29 cellular contexts compared by ENCODE assay signal in genomic region chr2:74427551-74427950, GRCh38. TPM values are rescaled to one million over a fixed set of nuclear protein-coding genes. Genes with fewer than 3 reads are reported as not detected.
A peak's percentile ranks its signal among the peaks of the same experiment; 100 is the strongest.
DNase-seq lines count a peak whose midpoint lies in the region; ATAC-seq, FAIRE-seq and TF ChIP-seq lines count a peak whose summit lies in the region.
"Had no signal": no experiment of that assay in that cellular context is flagged by ENCODE, and none has a peak within 500 bp of the region (broad histone marks: within the 10 kb centered on the region; RNA-seq: fewer than 3 reads in every experiment).

No MANE protein-coding gene starts in this region.

- no peak for TF ChIP-seq RAD21 in HepG2 (CRISPR knock-in tag; IDR thresholded peaks at IDR 0.05)

- intact Hi-C loops in HepG2 (cut with micrococcal nuclease; ENCODE audit: unreplicated experiment), result no loop called here
- intact Hi-C loops in right lobe of liver (cut with DNase I), result no loop called here

- H3K9me3 ChIP-seq in HepG2 (ENCODE audit: low read length), result no peaks in the 10 kb centered on the region
- H3K9me3 ChIP-seq in right lobe of liver, result no peaks in the 10 kb centered on the region
- H3K9me3 ChIP-seq in RWPE2 (ENCODE audit: severe bottlenecking), result no peaks in the 10 kb centered on the region
- H3K9me3 ChIP-seq: esophagus muscularis mucosa, gastrocnemius medialis, neutrophil, thoracic aorta, vagina had no signal

- H4K20me1 ChIP-seq in HepG2 (ENCODE audit: insufficient read depth, low read length), result peaks cover 22% of the 10 kb centered on the region; the same call in 1 of the 2 replicates

- peaks cover 10% of the 10 kb centered on the region for H3K79me2 ChIP-seq in HepG2 (ENCODE audit: insufficient read depth, low read length)

- peaks cover 41 to 72% of the 10 kb centered on the region in 2 experiments for H3K36me3 ChIP-seq in HepG2 (replicated peaks in 1 of 2; ENCODE audit: control insufficient read depth in 1 of 2, insufficient read depth in 2 of 2, low read length in 2 of 2)
- H3K36me3 ChIP-seq in right lobe of liver, result peaks cover 0 to 59% (median 20%) of the 10 kb centered on the region in 4 donors
- H3K36me3 ChIP-seq in RWPE2 (ENCODE audit: low read depth), result peaks cover 87% of the 10 kb centered on the region
- H3K36me3 ChIP-seq: neutrophil had no signal

- no peak for TF ChIP-seq EP300 in HepG2 (IDR thresholded peaks at IDR 0.05; ENCODE audit: low read depth in 2 of 2, low read length in 2 of 2)
- no peak for TF ChIP-seq EP300 in HepG2 (CRISPR knock-in tag; IDR thresholded peaks at IDR 0.05; ENCODE audit: borderline replicate concordance)

- DNase-seq in HepG2 (ENCODE audit: low spot score) (no peak), right lobe of liver (no peak), RWPE2 (ENCODE audit: low spot score) (no peak), fibroblast of mammary gland (ENCODE audit: low read depth) (peak; percentile 31), DMS 273 (lab: John Stamatoyannopoulos, UW; ENCODE audit: unreplicated experiment) (no peak)
- no peak for DNase-seq in activated CD4-positive, CD25-positive, alpha-beta regulatory T cell treated with anti-CD3 and anti-CD28 coated beads, Interleukin-2, amount 50 U/mL, for 72 hours
- DNase-seq: activated CD4-positive, alpha-beta T cell treated with anti-CD3 and anti-CD28 coated beads, Interleukin-2, amount 10 ng/mL, durations not matched to agents 24 days and 14 days; activated naive CD4-positive, alpha-beta T cell; activated T-cell treated with anti-CD3 and anti-CD28 coated beads, Interleukin-2, amount 50 U/mL, for 4 hours; COR-L47; DMS79; effector CD8-positive, alpha-beta T cell; gastrocnemius medialis; GF-D8; Karpas-422; mesenchymal stem cell; NCI-H1436 treated with DMSO at 0.1 percent for 48 hours; NCI-H2107; NCI-H446; NCI-H82; RPMI8226 had no signal

- no peak overlapping the region for H3K4me2 ChIP-seq in HepG2 (ENCODE audit: low read depth, low read length)
- H3K4me2 ChIP-seq: hepatocyte had no signal

- POLR2A ChIA-PET in HepG2 (lab: Yijun Ruan, JAX), result interaction anchor here (0.9 to 9.5 kb wide), 4 partner anchors 12 to 55 kb away, joined by 3 to 272 read pairs (median 66); partner anchors contain the start of genes CCDC142, RTKN, TTC31 and WBP1

- H3K4me1 ChIP-seq in HepG2 (ENCODE audit: insufficient read depth, low read length) (peaks cover 91% of the 10 kb centered on the region), right lobe of liver (peaks cover 0 to 29% (median 15%) of the 10 kb centered on the region in 4 donors), RWPE2 (ENCODE audit: insufficient read depth, poor library complexity, severe bottlenecking) (peaks cover 26% of the 10 kb centered on the region)
- H3K4me1 ChIP-seq: gastrocnemius medialis, vagina had no signal

- H3K27ac ChIP-seq in HepG2 (ENCODE audit: extremely low read length, insufficient read depth, low read length) (no peak overlapping the region), right lobe of liver (no peak overlapping the region), RWPE2 (ENCODE audit: poor library complexity, severe bottlenecking) (peak overlapping the region; percentile 92)
- H3K27ac ChIP-seq: esophagus muscularis mucosa, gastrocnemius medialis, hepatocyte, neutrophil, thoracic aorta, vagina had no signal

- no peak overlapping the region for H3K4me3 ChIP-seq in HepG2 (replicated peaks in 1 of 3; ENCODE audit: insufficient read depth in 1 of 3, low read depth in 2 of 3, low read length in 3 of 3)
- H3K4me3 ChIP-seq in right lobe of liver, result no peak overlapping the region
- no peak overlapping the region for H3K4me3 ChIP-seq in RWPE2 (ENCODE audit: severe bottlenecking)
- no peak overlapping the region for H3K4me3 ChIP-seq in fibroblast of mammary gland (ENCODE audit: control insufficient read depth, low read depth, low read length)
- H3K4me3 ChIP-seq: esophagus muscularis mucosa, gastrocnemius medialis, hepatocyte, thoracic aorta, vagina had no signal

- TF ChIP-seq CTCF in HepG2 (CRISPR knock-in tag; IDR thresholded peaks at IDR 0.05) (no peak), right lobe of liver (IDR thresholded peaks at IDR 0.05) (no peak), RWPE2 (IDR thresholded peaks at IDR 0.05; ENCODE audit: poor library complexity, severe bottlenecking) (no peak), fibroblast of mammary gland (conservative IDR thresholded peaks at IDR 0.05; ENCODE audit: control insufficient read depth, insufficient read depth, low read depth, low read length) (no peak)

- no peak overlapping the region for H2AFZ ChIP-seq in HepG2 (ENCODE audit: low read length)
- H2AFZ ChIP-seq: hepatocyte had no signal

- no peak for FAIRE-seq in HepG2 (lab: Jason Lieb, UNC)

- H3K9ac ChIP-seq in HepG2 (ENCODE audit: insufficient read depth, low read depth, low read length), result no peak overlapping the region

- H3K27me3 ChIP-seq in HepG2 (ENCODE audit: control insufficient read depth in 1 of 2, insufficient read depth in 2 of 2, low read length in 2 of 2) (no peaks in the 10 kb centered on the region), right lobe of liver (no peaks in the 10 kb centered on the region), RWPE2 (ENCODE audit: insufficient read depth, poor library complexity, severe bottlenecking) (no peaks in the 10 kb centered on the region)
- H3K27me3 ChIP-seq: esophagus muscularis mucosa, hepatocyte, vagina had no signal

- no TSS peak for BruUV-seq in HepG2 (replicated peaks; lab: Mats Ljungman, UMichigan)

- in situ Hi-C loops in HepG2 (cut with HindIII; ENCODE audit: extremely low pct_ligation_motif_present, low pct_unique_long_range_greater_than_20kb), result no loop called here

- CTCF ChIA-PET in HepG2 (lab: Yijun Ruan, JAX; ENCODE audit: low intra/inter-chr PET ratio, low total read pairs), result no interaction called here

- no peak for ATAC-seq in HepG2
- no peak for ATAC-seq in right lobe of liver
- ATAC-seq in RWPE2 (ENCODE audit: low read depth), result no peak
- no peak for ATAC-seq in GM21528 (IDR thresholded peaks at IDR 0.05; ENCODE audit: low FRiP score, unreplicated experiment)
- ATAC-seq in HG03095 (IDR thresholded peaks at IDR 0.05; ENCODE audit: unreplicated experiment), result no peak
- ATAC-seq: activated T-cell treated with anti-CD3 and anti-CD28 coated beads, Interleukin-2, amount 50 U/mL, for 4 hours; gastrocnemius medialis; HCT116 had no signal

- 94% methylated on average over 3 of the region's 3 CpGs for WGBS in HepG2 (ENCODE audit: low lambda C conversion rate)
- 100% methylated on average over 1 of the region's 3 CpGs for WGBS in right lobe of liver (ENCODE audit: insufficient coverage, low coverage, low lambda C conversion rate, missing lambda C conversion rate)

- TF ChIP-seq POLR2A in HepG2 (IDR thresholded peaks at IDR 0.05; ENCODE audit: insufficient read depth in 1 of 2, low read depth in 2 of 2, low read length in 2 of 2) (0 out of 4 replicates have a peak, but pooled peaks of 1 of the 2 experiments have one; percentile 30), right lobe of liver (IDR thresholded peaks at IDR 0.05) (no peak)

RNA-seq across cellular contexts. Expression of gene WDR54, which starts 6.0 kb away (rescaled TPM):
- 1.3 and 2.0 TPM in 2 replicates for total RNA-seq in HepG2 (2016; rRNA removed; fragmentation: Illumina TruSeq; extraction: Trizol)
- total RNA-seq in HepG2 (2016; cell fraction: cytosol; rRNA removed; fragmentation: Illumina TruSeq; extraction: Trizol; ENCODE audit: low read depth), result 1.5 TPM in 2 replicates
- total RNA-seq in HepG2 (2016; cell fraction: insoluble cytoplasmic fraction; rRNA removed; fragmentation: Illumina TruSeq; extraction: Trizol), result 1.4 and 1.6 TPM in 2 replicates
- 1.1 and 1.4 TPM in 2 replicates for total RNA-seq in HepG2 (2016; cell fraction: membrane; rRNA removed; fragmentation: Illumina TruSeq; extraction: Trizol)
- 0.66 and 2.7 TPM in 2 replicates for total RNA-seq in HepG2 (2016; cell fraction: nucleus; rRNA removed; fragmentation: Illumina TruSeq; extraction: Trizol)
- polyA plus RNA-seq in HepG2 (2011; rRNA removed), result 12.4 and 17.3 TPM in 2 replicates
- 12.3 and 28.2 TPM in 2 replicates for polyA plus RNA-seq in HepG2 (2011; cell fraction: cytosol; rRNA removed)
- polyA plus RNA-seq in HepG2 (2011; cell fraction: nucleus; rRNA removed), result 15.9 and 19.2 TPM in 2 replicates
- 12.9 and 25.5 TPM in 2 replicates for polyA plus RNA-seq in HepG2 (2012)
- polyA plus RNA-seq in HepG2 (2016; cell fraction: cytosol; fragmentation: Illumina TruSeq; extraction: Trizol; ENCODE audit: low read depth), result 1.2 and 1.3 TPM in 2 replicates
- 1.2 TPM in 2 replicates for polyA plus RNA-seq in HepG2 (2016; cell fraction: insoluble cytoplasmic fraction; fragmentation: Illumina TruSeq; extraction: Trizol; ENCODE audit: low read depth)
- polyA plus RNA-seq in HepG2 (2016; cell fraction: membrane; fragmentation: Illumina TruSeq; extraction: Trizol; ENCODE audit: low read depth), result 0.55 and 1.1 TPM in 2 replicates
- 1.7 and 1.8 TPM in 2 replicates for polyA plus RNA-seq in HepG2 (2016; cell fraction: nucleus; fragmentation: Illumina TruSeq; extraction: Trizol; ENCODE audit: insufficient read depth, low read depth)
- polyA minus RNA-seq in HepG2 (2011; rRNA and poly(A)+ RNA removed; ENCODE audit: low replicate concordance), result 40.5 and 150 TPM in 2 replicates
- 4.6 and 10.5 TPM in 2 replicates for polyA minus RNA-seq in HepG2 (2011; cell fraction: cytosol; rRNA and poly(A)+ RNA removed)
- polyA minus RNA-seq in HepG2 (2011; cell fraction: nucleus; rRNA and poly(A)+ RNA removed), result 2.7 and 4.5 TPM in 2 replicates
- 1 to 10 TPM; 1.6 to 5.3 (median 2.2) TPM for total RNA-seq in right lobe of liver

RNA-seq across cellular contexts. Expression of gene C2orf81, which starts 6.1 kb away (rescaled TPM):
- 0.13 and 0.15 TPM in 2 replicates for total RNA-seq in HepG2 (2016; rRNA removed; fragmentation: Illumina TruSeq; extraction: Trizol)
- total RNA-seq in HepG2 (2016; cell fraction: cytosol; rRNA removed; fragmentation: Illumina TruSeq; extraction: Trizol; ENCODE audit: low read depth), result not detected in 2 replicates
- 0.09 TPM in 1 of 2 replicates, not detected in the other for total RNA-seq in HepG2 (2016; cell fraction: insoluble cytoplasmic fraction; rRNA removed; fragmentation: Illumina TruSeq; extraction: Trizol)
- total RNA-seq in HepG2 (2016; cell fraction: membrane; rRNA removed; fragmentation: Illumina TruSeq; extraction: Trizol), result not detected in 2 replicates
- 0.16 TPM in 1 of 2 replicates, not detected in the other for total RNA-seq in HepG2 (2016; cell fraction: nucleus; rRNA removed; fragmentation: Illumina TruSeq; extraction: Trizol)
- polyA plus RNA-seq in HepG2 (2011; rRNA removed), result 0.05 and 0.17 TPM in 2 replicates
- 0.12 and 0.13 TPM in 2 replicates for polyA plus RNA-seq in HepG2 (2011; cell fraction: cytosol; rRNA removed)
- polyA plus RNA-seq in HepG2 (2011; cell fraction: nucleus; rRNA removed), result 0.21 TPM in 2 replicates
- polyA plus RNA-seq in HepG2 (2012), result 0.13 TPM in 1 of 2 replicates, not detected in the other
- not detected in 2 replicates for polyA plus RNA-seq in HepG2 (2016; cell fraction: cytosol; fragmentation: Illumina TruSeq; extraction: Trizol; ENCODE audit: low read depth)
- 0.16 TPM in 1 of 2 replicates, not detected in the other for polyA plus RNA-seq in HepG2 (2016; cell fraction: insoluble cytoplasmic fraction; fragmentation: Illumina TruSeq; extraction: Trizol; ENCODE audit: low read depth)
- polyA plus RNA-seq in HepG2 (2016; cell fraction: membrane; fragmentation: Illumina TruSeq; extraction: Trizol; ENCODE audit: low read depth), result 0.24 and 0.29 TPM in 2 replicates
- 0.35 TPM in 1 of 2 replicates, not detected in the other for polyA plus RNA-seq in HepG2 (2016; cell fraction: nucleus; fragmentation: Illumina TruSeq; extraction: Trizol; ENCODE audit: insufficient read depth, low read depth)
- 0.49 and 0.58 TPM in 2 replicates for polyA minus RNA-seq in HepG2 (2011; rRNA and poly(A)+ RNA removed; ENCODE audit: low replicate concordance)
- not detected in 2 replicates for polyA minus RNA-seq in HepG2 (2011; cell fraction: cytosol; rRNA and poly(A)+ RNA removed)
- polyA minus RNA-seq in HepG2 (2011; cell fraction: nucleus; rRNA and poly(A)+ RNA removed), result not detected in 2 replicates
- under 1 TPM in 5 of 6 experiments, not detected in 1; 0.18 to 0.56 (median 0.31) TPM for total RNA-seq in right lobe of liver

RNA-seq across cellular contexts. Expression of gene RTKN, which starts 14.2 kb away (rescaled TPM):
- total RNA-seq in HepG2 (2016; rRNA removed; fragmentation: Illumina TruSeq; extraction: Trizol) (107 and 159 TPM in 2 replicates), right lobe of liver (100 to 1,000 TPM in 2 of 6 experiments, 10 to 100 TPM in 4; 61.5 to 103 (median 83.0) TPM)
- 32.3 and 32.8 TPM in 2 replicates for total RNA-seq in HepG2 (2016; cell fraction: cytosol; rRNA removed; fragmentation: Illumina TruSeq; extraction: Trizol; ENCODE audit: low read depth)
- 92.8 and 167 TPM in 2 replicates for total RNA-seq in HepG2 (2016; cell fraction: insoluble cytoplasmic fraction; rRNA removed; fragmentation: Illumina TruSeq; extraction: Trizol)
- 71.3 and 83.2 TPM in 2 replicates for total RNA-seq in HepG2 (2016; cell fraction: membrane; rRNA removed; fragmentation: Illumina TruSeq; extraction: Trizol)
- 134 and 147 TPM in 2 replicates for total RNA-seq in HepG2 (2016; cell fraction: nucleus; rRNA removed; fragmentation: Illumina TruSeq; extraction: Trizol)
- 166 and 187 TPM in 2 replicates for polyA plus RNA-seq in HepG2 (2011; rRNA removed)
- 105 and 146 TPM in 2 replicates for polyA plus RNA-seq in HepG2 (2011; cell fraction: cytosol; rRNA removed)
- polyA plus RNA-seq in HepG2 (2011; cell fraction: nucleus; rRNA removed), result 693 and 745 TPM in 2 replicates
- polyA plus RNA-seq in HepG2 (2012), result 111 and 123 TPM in 2 replicates
- 19.8 and 20.3 TPM in 2 replicates for polyA plus RNA-seq in HepG2 (2016; cell fraction: cytosol; fragmentation: Illumina TruSeq; extraction: Trizol; ENCODE audit: low read depth)
- polyA plus RNA-seq in HepG2 (2016; cell fraction: insoluble cytoplasmic fraction; fragmentation: Illumina TruSeq; extraction: Trizol; ENCODE audit: low read depth), result 106 and 117 TPM in 2 replicates
- polyA plus RNA-seq in HepG2 (2016; cell fraction: membrane; fragmentation: Illumina TruSeq; extraction: Trizol; ENCODE audit: low read depth), result 48.0 and 54.9 TPM in 2 replicates
- 311 and 321 TPM in 2 replicates for polyA plus RNA-seq in HepG2 (2016; cell fraction: nucleus; fragmentation: Illumina TruSeq; extraction: Trizol; ENCODE audit: insufficient read depth, low read depth)
- polyA minus RNA-seq in HepG2 (2011; rRNA and poly(A)+ RNA removed; ENCODE audit: low replicate concordance), result 14.0 and 202 TPM in 2 replicates
- polyA minus RNA-seq in HepG2 (2011; cell fraction: cytosol; rRNA and poly(A)+ RNA removed), result 51.2 and 66.4 TPM in 2 replicates
- polyA minus RNA-seq in HepG2 (2011; cell fraction: nucleus; rRNA and poly(A)+ RNA removed), result 211 and 223 TPM in 2 replicates

RNA-seq across cellular contexts. Expression of gene INO80B, which starts 27.3 kb away (rescaled TPM):
- total RNA-seq in HepG2 (2016; rRNA removed; fragmentation: Illumina TruSeq; extraction: Trizol) (10.0 and 14.5 TPM in 2 replicates), right lobe of liver (10 to 100 TPM in 5 of 6 experiments, 1 to 10 TPM in 1; 3.4 to 20.3 (median 18.8) TPM)
- total RNA-seq in HepG2 (2016; cell fraction: cytosol; rRNA removed; fragmentation: Illumina TruSeq; extraction: Trizol; ENCODE audit: low read depth), result 5.0 and 7.0 TPM in 2 replicates
- 8.7 and 16.5 TPM in 2 replicates for total RNA-seq in HepG2 (2016; cell fraction: insoluble cytoplasmic fraction; rRNA removed; fragmentation: Illumina TruSeq; extraction: Trizol)
- total RNA-seq in HepG2 (2016; cell fraction: membrane; rRNA removed; fragmentation: Illumina TruSeq; extraction: Trizol), result 9.3 and 10.1 TPM in 2 replicates
- 12.6 and 17.1 TPM in 2 replicates for total RNA-seq in HepG2 (2016; cell fraction: nucleus; rRNA removed; fragmentation: Illumina TruSeq; extraction: Trizol)
- polyA plus RNA-seq in HepG2 (2011; rRNA removed), result 6.2 and 7.9 TPM in 2 replicates
- 4.5 and 4.9 TPM in 2 replicates for polyA plus RNA-seq in HepG2 (2011; cell fraction: cytosol; rRNA removed)
- polyA plus RNA-seq in HepG2 (2011; cell fraction: nucleus; rRNA removed), result 63.6 and 70.4 TPM in 2 replicates
- 13.1 and 14.4 TPM in 2 replicates for polyA plus RNA-seq in HepG2 (2012)
- 4.5 and 5.4 TPM in 2 replicates for polyA plus RNA-seq in HepG2 (2016; cell fraction: cytosol; fragmentation: Illumina TruSeq; extraction: Trizol; ENCODE audit: low read depth)
- 15.4 and 15.7 TPM in 2 replicates for polyA plus RNA-seq in HepG2 (2016; cell fraction: insoluble cytoplasmic fraction; fragmentation: Illumina TruSeq; extraction: Trizol; ENCODE audit: low read depth)
- 10.1 and 13.1 TPM in 2 replicates for polyA plus RNA-seq in HepG2 (2016; cell fraction: membrane; fragmentation: Illumina TruSeq; extraction: Trizol; ENCODE audit: low read depth)
- 30.3 and 40.1 TPM in 2 replicates for polyA plus RNA-seq in HepG2 (2016; cell fraction: nucleus; fragmentation: Illumina TruSeq; extraction: Trizol; ENCODE audit: insufficient read depth, low read depth)
- 2.5 and 7.3 TPM in 2 replicates for polyA minus RNA-seq in HepG2 (2011; rRNA and poly(A)+ RNA removed; ENCODE audit: low replicate concordance)
- polyA minus RNA-seq in HepG2 (2011; cell fraction: cytosol; rRNA and poly(A)+ RNA removed), result 1.3 TPM in 1 of 2 replicates, not detected in the other
- polyA minus RNA-seq in HepG2 (2011; cell fraction: nucleus; rRNA and poly(A)+ RNA removed), result 14.5 and 22.5 TPM in 2 replicates

RNA-seq across cellular contexts. Expression of gene WBP1, which starts 30.7 kb away (rescaled TPM):
- total RNA-seq in HepG2 (2016; rRNA removed; fragmentation: Illumina TruSeq; extraction: Trizol) (26.5 and 38.8 TPM in 2 replicates), right lobe of liver (10 to 100 TPM; 29.6 to 37.6 (median 32.2) TPM)
- total RNA-seq in HepG2 (2016; cell fraction: cytosol; rRNA removed; fragmentation: Illumina TruSeq; extraction: Trizol; ENCODE audit: low read depth), result 50.0 and 58.3 TPM in 2 replicates
- total RNA-seq in HepG2 (2016; cell fraction: insoluble cytoplasmic fraction; rRNA removed; fragmentation: Illumina TruSeq; extraction: Trizol), result 27.8 and 36.5 TPM in 2 replicates
- total RNA-seq in HepG2 (2016; cell fraction: membrane; rRNA removed; fragmentation: Illumina TruSeq; extraction: Trizol), result 61.3 and 76.9 TPM in 2 replicates
- total RNA-seq in HepG2 (2016; cell fraction: nucleus; rRNA removed; fragmentation: Illumina TruSeq; extraction: Trizol), result 25.9 and 29.1 TPM in 2 replicates
- polyA plus RNA-seq in HepG2 (2011; rRNA removed), result 85.7 and 107 TPM in 2 replicates
- polyA plus RNA-seq in HepG2 (2011; cell fraction: cytosol; rRNA removed), result 77.8 and 109 TPM in 2 replicates
- polyA plus RNA-seq in HepG2 (2011; cell fraction: nucleus; rRNA removed), result 406 and 434 TPM in 2 replicates
- 45.0 and 50.3 TPM in 2 replicates for polyA plus RNA-seq in HepG2 (2012)
- polyA plus RNA-seq in HepG2 (2016; cell fraction: cytosol; fragmentation: Illumina TruSeq; extraction: Trizol; ENCODE audit: low read depth), result 82.9 and 90.6 TPM in 2 replicates
- 41.4 and 46.0 TPM in 2 replicates for polyA plus RNA-seq in HepG2 (2016; cell fraction: insoluble cytoplasmic fraction; fragmentation: Illumina TruSeq; extraction: Trizol; ENCODE audit: low read depth)
- polyA plus RNA-seq in HepG2 (2016; cell fraction: membrane; fragmentation: Illumina TruSeq; extraction: Trizol; ENCODE audit: low read depth), result 87.2 and 99.7 TPM in 2 replicates
- polyA plus RNA-seq in HepG2 (2016; cell fraction: nucleus; fragmentation: Illumina TruSeq; extraction: Trizol; ENCODE audit: insufficient read depth, low read depth), result 71.0 and 71.7 TPM in 2 replicates
- 54.1 and 96.5 TPM in 2 replicates for polyA minus RNA-seq in HepG2 (2011; rRNA and poly(A)+ RNA removed; ENCODE audit: low replicate concordance)
- 9.6 and 9.8 TPM in 2 replicates for polyA minus RNA-seq in HepG2 (2011; cell fraction: cytosol; rRNA and poly(A)+ RNA removed)
- polyA minus RNA-seq in HepG2 (2011; cell fraction: nucleus; rRNA and poly(A)+ RNA removed), result 29.4 and 41.2 TPM in 2 replicates
